Comparison of ENCODE assay signal across 33 cellular contexts in the genomic region with DNA sequence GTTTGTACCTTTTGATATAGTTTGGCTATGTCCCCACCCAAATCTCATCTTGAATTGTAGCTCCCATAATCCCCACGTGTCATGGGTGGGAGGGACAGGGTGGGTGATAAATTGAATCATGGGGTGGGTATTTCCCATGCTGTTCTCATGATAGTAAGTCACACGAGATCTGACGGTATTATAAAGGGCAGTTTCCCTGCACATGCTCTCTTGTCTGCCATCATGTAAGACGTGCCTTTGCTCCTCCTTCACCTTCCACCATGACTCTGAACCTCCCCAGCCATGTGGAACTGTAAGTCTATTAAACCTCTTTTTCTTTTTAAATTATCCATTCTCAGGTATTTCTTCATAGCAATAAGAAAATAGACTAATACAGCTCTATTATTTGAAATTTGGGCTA.
"Had no signal": no experiment of that assay in that cellular context is flagged by ENCODE, and none has a peak within 500 bp of the region (broad histone marks: within the 10 kb centered on the region; RNA-seq: fewer than 3 reads in every experiment).

No MANE protein-coding gene starts in this region.

- FAIRE-seq: astrocyte, bronchial epithelial cell had no signal

- H3K9me3 ChIP-seq: adrenal gland, ascending aorta, body of pancreas, breast epithelium had no signal

- H3K27me3 ChIP-seq: adrenal gland, ascending aorta, body of pancreas, brain microvascular endothelial cell, breast epithelium, cardiac muscle cell had no signal

- ATAC-seq: activated naive CD4-positive, alpha-beta T cell treated with anti-CD3 and anti-CD28 coated beads, Interleukin-2, amount 50 U/mL, for 72 hours; activated naive CD8-positive, alpha-beta T cell treated with anti-CD3 and anti-CD28 coated beads, Interleukin-2, amount 50 U/mL, for 24 hours; activated T-cell treated with anti-CD3 and anti-CD28 coated beads, Interleukin-2, amount 50 U/mL, for 4 hours; activated T-cell treated with anti-CD3 and anti-CD28 coated beads, Interleukin-2, amount 50 U/mL, for 72 hours; activated T-helper 17 cell treated with anti-CD3 and anti-CD28 coated beads, Interleukin-2, amount 50 U/mL, for 72 hours; body of pancreas had no signal

- H3K4me1 ChIP-seq: adrenal gland, ascending aorta, body of pancreas, breast epithelium had no signal

- H3K4me3 ChIP-seq: adrenal gland, ascending aorta, body of pancreas, breast epithelium, cardiac muscle cell had no signal

- H3K36me3 ChIP-seq: adrenal gland, ascending aorta, brain microvascular endothelial cell, breast epithelium, cardiac muscle cell had no signal

- DNase-seq: activated effector memory CD4-positive, alpha-beta T cell treated with anti-CD3 and anti-CD28 coated beads, Interleukin-2, amount 50 U/mL, for 16 hours; activated effector memory CD4-positive, alpha-beta T cell treated with Interleukin-2 at 50 U/mL for 16 hours; activated gamma-delta T cell; activated gamma-delta T cell treated with Interleukin-2 at 50 U/mL for 16 hours; activated naive CD4-positive, alpha-beta T cell; activated naive CD4-positive, alpha-beta T cell treated with anti-CD3 and anti-CD28 coated beads for 36 hours; activated naive CD4-positive, alpha-beta T cell treated with anti-CD3 and anti-CD28 coated beads, Interleukin-2, amount 10 ng/mL, durations not matched to agents 7 days and 5 days; activated naive CD4-positive, alpha-beta T cell treated with anti-CD3 and anti-CD28 coated beads, Interleukin-2, amount 50 U/mL, for 16 hours; activated naive CD4-positive, alpha-beta T cell treated with Interleukin-2 at 50 U/mL for 16 hours; activated naive CD8-positive, alpha-beta T cell treated with anti-CD3 and anti-CD28 coated beads for 36 hours; activated naive CD8-positive, alpha-beta T cell treated with anti-CD3 and anti-CD28 coated beads, Interleukin-2, amount 10 ng/mL, durations not matched to agents 7 days and 5 days; activated naive CD8-positive, alpha-beta T cell treated with anti-CD3 and anti-CD28 coated beads, Interleukin-2, amount 50 U/mL, for 24 hours; activated T-cell treated with anti-CD3 and anti-CD28 coated beads, Interleukin-2, amount 50 U/mL, for 24 hours; activated T-cell treated with anti-CD3 and anti-CD28 coated beads, Interleukin-2, amount 50 U/mL, for 4 hours; activated T-cell treated with anti-CD3 and anti-CD28 coated beads, Interleukin-2, amount 50 U/mL, for 48 hours; activated T-cell treated with anti-CD3 and anti-CD28 coated beads, Interleukin-2, amount 50 U/mL, for 72 hours; adrenal gland; amniotic stem cell; amygdala; anterior cingulate cortex; aorta; body of pancreas; brain microvascular endothelial cell; caudate nucleus; central memory CD4-positive, alpha-beta T cell; cerebellar nuclear complex had no signal

- H3K27ac ChIP-seq: adrenal gland, ascending aorta, body of pancreas, brain microvascular endothelial cell, breast epithelium, cardiac muscle cell had no signal
